Comparison of ENCODE assay signal across 21 cellular contexts in genomic region chr4:7868430-7868775, GRCh38.
DNase-seq lines count a peak whose midpoint lies in the region; ATAC-seq and TF ChIP-seq lines count a peak whose summit lies in the region.
"Had no signal": no experiment of that assay in that cellular context is flagged by ENCODE, and none has a peak within 500 bp of the region (broad histone marks: within the 10 kb centered on the region; RNA-seq: fewer than 3 reads in every experiment).

No MANE protein-coding gene starts in this region.

- peaks cover 8% of the 10 kb centered on the region for H3K9me3 Mint-ChIP-seq in T-helper 1 cell treated with Interleukin-12 subunit alpha and Interleukin-12 subunit beta and Interleukin-4 antibody, amounts not matched to agents 30 μg/mL and 1 μg/mL, for 36 hours
- H3K9me3 Mint-ChIP-seq in CD8-positive, alpha-beta memory T cell = peaks cover 0 to 6% (median 4%) of the 10 kb centered on the region in 5 donors
- H3K9me3 Mint-ChIP-seq in activated CD8-positive, alpha-beta T cell treated with anti-CD3 and anti-CD28 coated beads, Interleukin-2, amount 10 ng/mL, durations not matched to agents 7 days and 5 days (ENCODE audit: insufficient read depth) = peaks cover 7% of the 10 kb centered on the region

- H3K9me3 ChIP-seq in CD8-positive, alpha-beta memory T cell (ENCODE audit: low read length) = no peaks in the 10 kb centered on the region
- H3K9me3 ChIP-seq in esophagus squamous epithelium = no peaks in the 10 kb centered on the region
- H3K9me3 ChIP-seq: BLaER1, spleen, uterus had no signal

- H3K27ac Mint-ChIP-seq in T-helper 1 cell treated with Interleukin-12 subunit alpha and Interleukin-12 subunit beta and Interleukin-4 antibody, amounts not matched to agents 30 μg/mL and 1 μg/mL, for 36 hours = peak overlapping the region; percentile 91
- peak overlapping the region in 6 of 8 donors; percentile 32 to 84 (median 78) for H3K27ac Mint-ChIP-seq in CD8-positive, alpha-beta memory T cell
- H3K27ac Mint-ChIP-seq in activated CD8-positive, alpha-beta T cell treated with anti-CD3 and anti-CD28 coated beads, Interleukin-2, amount 10 ng/mL, durations not matched to agents 7 days and 5 days = peak overlapping the region; percentile 57

- DNase-seq in T-helper 1 cell (no peak), esophagus squamous epithelium (lab: John Stamatoyannopoulos, UW) (no peak), CD1c-positive myeloid dendritic cell (ENCODE audit: extremely low spot score) (no peak)
- no peak for DNase-seq in CD8-positive, alpha-beta memory T cell
- DNase-seq in activated CD8-positive, alpha-beta T cell treated with anti-CD3 and anti-CD28 coated beads, Interleukin-2, amount 10 ng/mL, durations not matched to agents 7 days and 5 days = no peak
- DNase-seq in activated effector memory CD4-positive, alpha-beta T cell treated with Interleukin-2 at 50 U/mL for 16 hours = no peak
- no peak for DNase-seq in activated CD4-positive, CD25-positive, alpha-beta regulatory T cell treated with anti-CD3 and anti-CD28 coated beads, Interleukin-2, amount 50 U/mL, for 72 hours
- DNase-seq: 8988T, GOT3, Kasumi-1, NCI-H1048, NCI-H2081, spleen, substantia nigra, uterus had no signal

- H3K4me3 ChIP-seq in CD8-positive, alpha-beta memory T cell (ENCODE audit: low read length) = no peak overlapping the region
- no peak overlapping the region for H3K4me3 ChIP-seq in esophagus squamous epithelium
- H3K4me3 ChIP-seq: BLaER1, cardiac muscle cell, spleen, uterus had no signal

- peaks cover 9% of the 10 kb centered on the region for H3K36me3 Mint-ChIP-seq in T-helper 1 cell treated with Interleukin-12 subunit alpha and Interleukin-12 subunit beta and Interleukin-4 antibody, amounts not matched to agents 30 μg/mL and 1 μg/mL, for 36 hours (ENCODE audit: low read depth)
- H3K36me3 Mint-ChIP-seq in CD8-positive, alpha-beta memory T cell = peaks cover 6 to 9% (median 8%) of the 10 kb centered on the region in 3 donors
- H3K36me3 Mint-ChIP-seq in activated CD8-positive, alpha-beta T cell treated with anti-CD3 and anti-CD28 coated beads, Interleukin-2, amount 10 ng/mL, durations not matched to agents 7 days and 5 days (ENCODE audit: low read depth) = peaks cover 9% of the 10 kb centered on the region

- H3K4me1 ChIP-seq in CD8-positive, alpha-beta memory T cell (ENCODE audit: insufficient read depth, low read length) = peaks cover 7% of the 10 kb centered on the region
- peaks cover 12 to 46% (median 13%) of the 10 kb centered on the region in 3 donors for H3K4me1 ChIP-seq in esophagus squamous epithelium
- H3K4me1 ChIP-seq: uterus had no signal

- no peaks in the 10 kb centered on the region for H3K36me3 ChIP-seq in CD8-positive, alpha-beta memory T cell (ENCODE audit: insufficient read depth, low read length)
- peaks cover 0 to 45% (median 0%) of the 10 kb centered on the region in 3 donors for H3K36me3 ChIP-seq in esophagus squamous epithelium
- H3K36me3 ChIP-seq: uterus had no signal

- CTCF ChIA-PET in CD8-positive, alpha-beta memory T cell (lab: Charles Lee) = interaction anchor here (1.0 kb wide), 1 partner anchor 8 kb away, joined by 5 read pairs; no protein-coding TSS in a partner anchor
- CTCF ChIA-PET in activated CD8-positive, alpha-beta T cell treated with anti-CD3 and anti-CD28 coated beads, Interleukin-2, amount 10 ng/mL, durations not matched to agents 7 days and 5 days (lab: Charles Lee) = interaction anchor here (1.0 to 1.1 kb wide), 2 partner anchors 8 to 23 kb away, joined by 3 to 4 read pairs; no protein-coding TSS in a partner anchor

- H3K27ac ChIP-seq in CD8-positive, alpha-beta memory T cell (ENCODE audit: low read depth, low read length) = no peak overlapping the region
- H3K27ac ChIP-seq in esophagus squamous epithelium = peak overlapping the region; percentile 3 to 51 (median 31)
- H3K27ac ChIP-seq: BLaER1, cardiac muscle cell, uterus, VCaP had no signal

- no peak overlapping the region for H3K4me3 Mint-ChIP-seq in T-helper 1 cell treated with Interleukin-12 subunit alpha and Interleukin-12 subunit beta and Interleukin-4 antibody, amounts not matched to agents 30 μg/mL and 1 μg/mL, for 36 hours
- H3K4me3 Mint-ChIP-seq in CD8-positive, alpha-beta memory T cell = peak overlapping the region in 1 of 7 donors; percentile 56
- H3K4me3 Mint-ChIP-seq in activated CD8-positive, alpha-beta T cell treated with anti-CD3 and anti-CD28 coated beads, Interleukin-2, amount 10 ng/mL, durations not matched to agents 7 days and 5 days = no peak overlapping the region

- peaks cover 18% of the 10 kb centered on the region for H3K4me1 Mint-ChIP-seq in T-helper 1 cell treated with Interleukin-12 subunit alpha and Interleukin-12 subunit beta and Interleukin-4 antibody, amounts not matched to agents 30 μg/mL and 1 μg/mL, for 36 hours (ENCODE audit: low read depth)
- H3K4me1 Mint-ChIP-seq in CD8-positive, alpha-beta memory T cell = peaks cover 17 to 42% (median 24%) of the 10 kb centered on the region in 3 donors
- peaks cover 18% of the 10 kb centered on the region for H3K4me1 Mint-ChIP-seq in activated CD8-positive, alpha-beta T cell treated with anti-CD3 and anti-CD28 coated beads, Interleukin-2, amount 10 ng/mL, durations not matched to agents 7 days and 5 days (ENCODE audit: low read depth)

- ATAC-seq in activated CD8-positive, alpha-beta T cell treated with anti-CD3 and anti-CD28 coated beads, Interleukin-2, amount 10 ng/mL, durations not matched to agents 7 days and 5 days = no peak
- ATAC-seq: esophagus mucosa, left lobe of liver had no signal

- H3K27me3 ChIP-seq in CD8-positive, alpha-beta memory T cell (ENCODE audit: insufficient read depth, low read length, poor library complexity, severe bottlenecking) = no peaks in the 10 kb centered on the region
- no peaks in the 10 kb centered on the region for H3K27me3 ChIP-seq in esophagus squamous epithelium
- H3K27me3 ChIP-seq: BLaER1, cardiac muscle cell, spleen, uterus had no signal

- intact Hi-C loops in esophagus squamous epithelium (cut with DNase I) = no loop called here

- peaks cover 5% of the 10 kb centered on the region for H3K27me3 Mint-ChIP-seq in T-helper 1 cell treated with Interleukin-12 subunit alpha and Interleukin-12 subunit beta and Interleukin-4 antibody, amounts not matched to agents 30 μg/mL and 1 μg/mL, for 36 hours (ENCODE audit: low read depth)
- peaks cover 0 to 13% of the 10 kb centered on the region in 2 donors for H3K27me3 Mint-ChIP-seq in CD8-positive, alpha-beta memory T cell
- no peaks in the 10 kb centered on the region for H3K27me3 Mint-ChIP-seq in activated CD8-positive, alpha-beta T cell treated with anti-CD3 and anti-CD28 coated beads, Interleukin-2, amount 10 ng/mL, durations not matched to agents 7 days and 5 days (ENCODE audit: low read depth)

- TF ChIP-seq CTCF in esophagus squamous epithelium (IDR thresholded peaks at IDR 0.05) = no peak

- POLR2A ChIA-PET in CD8-positive, alpha-beta memory T cell (lab: Charles Lee) = no interaction called here
- POLR2A ChIA-PET in activated CD8-positive, alpha-beta T cell treated with anti-CD3 and anti-CD28 coated beads, Interleukin-2, amount 10 ng/mL, durations not matched to agents 7 days and 5 days (lab: Charles Lee) = interaction anchor here (0.6 to 1.0 kb wide), 2 partner anchors 13 to 19 kb away, joined by 3 to 4 read pairs; no protein-coding TSS in a partner anchor

- TF ChIP-seq POLR2A in esophagus squamous epithelium (IDR thresholded peaks at IDR 0.05) = no peak

- 100% methylated on average over 3 of the region's 6 CpGs; no CpG with 5 or more reads in 1 of the 2 donors for WGBS in esophagus squamous epithelium, 2 donors
